In genomic region chr10:102644646-102645387, GRCh38 we compare ENCODE assay signal across 1 cellular context.
TF ChIP-seq lines count a peak whose summit lies in the region.

No MANE protein-coding gene starts in this region.

TF ChIP-seq in HepG2, 621 proteins besides CTCF, POLR2A, EP300 and RAD21 (continued from another document and continues in another):
- TF ChIP-seq ZBTB39 (CRISPR knock-in tag; IDR thresholded peaks at IDR 0.05), result 0 out of 2 replicates have a peak, but pooled peaks have one; percentile 41
- TF ChIP-seq REXO4 (CRISPR knock-in tag; IDR thresholded peaks at IDR 0.05; ENCODE audit: borderline replicate concordance), result 0 out of 2 replicates have a peak, but pooled peaks have one; percentile 34
- peak; percentile 86; the same call in 1 of the 2 replicates for TF ChIP-seq MED13 (CRISPR knock-in tag; IDR thresholded peaks at IDR 0.05)
- no peak; the same call in 1 of the 2 replicates for TF ChIP-seq ZSCAN12 (CRISPR knock-in tag; IDR thresholded peaks at IDR 0.05)
- TF ChIP-seq, protein P1, sequence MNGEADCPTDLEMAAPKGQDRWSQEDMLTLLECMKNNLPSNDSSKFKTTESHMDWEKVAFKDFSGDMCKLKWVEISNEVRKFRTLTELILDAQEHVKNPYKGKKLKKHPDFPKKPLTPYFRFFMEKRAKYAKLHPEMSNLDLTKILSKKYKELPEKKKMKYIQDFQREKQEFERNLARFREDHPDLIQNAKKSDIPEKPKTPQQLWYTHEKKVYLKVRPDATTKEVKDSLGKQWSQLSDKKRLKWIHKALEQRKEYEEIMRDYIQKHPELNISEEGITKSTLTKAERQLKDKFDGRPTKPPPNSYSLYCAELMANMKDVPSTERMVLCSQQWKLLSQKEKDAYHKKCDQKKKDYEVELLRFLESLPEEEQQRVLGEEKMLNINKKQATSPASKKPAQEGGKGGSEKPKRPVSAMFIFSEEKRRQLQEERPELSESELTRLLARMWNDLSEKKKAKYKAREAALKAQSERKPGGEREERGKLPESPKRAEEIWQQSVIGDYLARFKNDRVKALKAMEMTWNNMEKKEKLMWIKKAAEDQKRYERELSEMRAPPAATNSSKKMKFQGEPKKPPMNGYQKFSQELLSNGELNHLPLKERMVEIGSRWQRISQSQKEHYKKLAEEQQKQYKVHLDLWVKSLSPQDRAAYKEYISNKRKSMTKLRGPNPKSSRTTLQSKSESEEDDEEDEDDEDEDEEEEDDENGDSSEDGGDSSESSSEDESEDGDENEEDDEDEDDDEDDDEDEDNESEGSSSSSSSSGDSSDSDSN (CRISPR knock-in tag; IDR thresholded peaks at IDR 0.05), result peak; percentile 73
- no peak for TF ChIP-seq KAT8 (CRISPR knock-in tag; IDR thresholded peaks at IDR 0.05)
- peak; percentile 51; the same call in 1 of the 2 replicates for TF ChIP-seq FOXA3 (CRISPR knock-in tag; IDR thresholded peaks at IDR 0.05)
- TF ChIP-seq ZNF773 (CRISPR knock-in tag; IDR thresholded peaks at IDR 0.05; ENCODE audit: borderline replicate concordance), result peak; percentile 96
- TF ChIP-seq FOXJ3 (CRISPR knock-in tag; IDR thresholded peaks at IDR 0.05; ENCODE audit: borderline replicate concordance), result 0 out of 2 replicates have a peak, but pooled peaks have one; percentile 33
- TF ChIP-seq ZBTB8A (CRISPR knock-in tag; IDR thresholded peaks at IDR 0.05; ENCODE audit: borderline replicate concordance, low read depth), result no peak
- peak; percentile 95; the same call in 1 of the 2 replicates for TF ChIP-seq ZNF318 (CRISPR knock-in tag; IDR thresholded peaks at IDR 0.05)
- TF ChIP-seq SMAD1 (CRISPR knock-in tag; IDR thresholded peaks at IDR 0.05; ENCODE audit: borderline replicate concordance, low read depth), result 0 out of 2 replicates have a peak, but pooled peaks have one; percentile 17
- 0 out of 2 replicates have a peak, but pooled peaks have one; percentile 48 for TF ChIP-seq ZNF788 (CRISPR knock-in tag; IDR thresholded peaks at IDR 0.05; ENCODE audit: borderline replicate concordance)
- TF ChIP-seq U2AF2 (IDR thresholded peaks at IDR 0.05; ENCODE audit: low read depth, low read length), result no peak
- no peak for TF ChIP-seq MAFK (conservative IDR thresholded peaks at IDR 0.05 in 1 of 2, IDR thresholded peaks at IDR 0.05 in 1 of 2; ENCODE audit: low read length in 2 of 2)
- peak; percentile 81; the same call in 1 of the 2 replicates for TF ChIP-seq CHCHD3 (CRISPR knock-in tag; IDR thresholded peaks at IDR 0.05)
- peak; percentile 57; the same call in 1 of the 2 replicates for TF ChIP-seq ZNF563 (CRISPR knock-in tag; IDR thresholded peaks at IDR 0.05)
- TF ChIP-seq NFYC (CRISPR knock-in tag; IDR thresholded peaks at IDR 0.05), result 0 out of 2 replicates have a peak, but pooled peaks have one; percentile 49
- 0 out of 2 replicates have a peak, but pooled peaks have one; percentile 9 for TF ChIP-seq MAZ (IDR thresholded peaks at IDR 0.05; ENCODE audit: borderline replicate concordance, low read depth, low read length)
- TF ChIP-seq MAZ (CRISPR knock-in tag; IDR thresholded peaks at IDR 0.05; ENCODE audit: low read depth), result no peak; the same call in 1 of the 2 replicates
- TF ChIP-seq IRF9 (CRISPR knock-in tag; IDR thresholded peaks at IDR 0.05; ENCODE audit: borderline replicate concordance), result peak; percentile 58
- TF ChIP-seq ZNF740 (CRISPR knock-in tag; IDR thresholded peaks at IDR 0.05), result peak; percentile 31; the same call in 1 of the 2 replicates
- no peak for TF ChIP-seq PCBP1 (IDR thresholded peaks at IDR 0.05; ENCODE audit: borderline replicate concordance, low read depth, low read length)
- peak; percentile 91; the same call in 1 of the 2 replicates for TF ChIP-seq ZNF354B (CRISPR knock-in tag; IDR thresholded peaks at IDR 0.05)
- peak; percentile 76; the same call in 1 of the 2 replicates for TF ChIP-seq ZNF709 (CRISPR knock-in tag; IDR thresholded peaks at IDR 0.05)
- TF ChIP-seq E2F1 (CRISPR knock-in tag; IDR thresholded peaks at IDR 0.05), result no peak; the same call in 1 of the 2 replicates
- peak; percentile 42; the same call in 1 of the 2 replicates for TF ChIP-seq CENPBD1 (CRISPR knock-in tag; IDR thresholded peaks at IDR 0.05; ENCODE audit: borderline replicate concordance, low read depth)
- no peak; the same call in 1 of the 2 replicates for TF ChIP-seq ARHGAP35 (CRISPR knock-in tag; IDR thresholded peaks at IDR 0.05; ENCODE audit: borderline replicate concordance)
- peak; percentile 77 for TF ChIP-seq BHLHE40 (IDR thresholded peaks at IDR 0.05; ENCODE audit: low read length)
- TF ChIP-seq ZNF674 (CRISPR knock-in tag; IDR thresholded peaks at IDR 0.05; ENCODE audit: low read depth), result no peak
- TF ChIP-seq TCF12 (IDR thresholded peaks at IDR 0.05), result no peak
- TF ChIP-seq TCF12 (CRISPR knock-in tag; IDR thresholded peaks at IDR 0.05), result no peak; the same call in 1 of the 2 replicates
- TF ChIP-seq, protein P2, sequence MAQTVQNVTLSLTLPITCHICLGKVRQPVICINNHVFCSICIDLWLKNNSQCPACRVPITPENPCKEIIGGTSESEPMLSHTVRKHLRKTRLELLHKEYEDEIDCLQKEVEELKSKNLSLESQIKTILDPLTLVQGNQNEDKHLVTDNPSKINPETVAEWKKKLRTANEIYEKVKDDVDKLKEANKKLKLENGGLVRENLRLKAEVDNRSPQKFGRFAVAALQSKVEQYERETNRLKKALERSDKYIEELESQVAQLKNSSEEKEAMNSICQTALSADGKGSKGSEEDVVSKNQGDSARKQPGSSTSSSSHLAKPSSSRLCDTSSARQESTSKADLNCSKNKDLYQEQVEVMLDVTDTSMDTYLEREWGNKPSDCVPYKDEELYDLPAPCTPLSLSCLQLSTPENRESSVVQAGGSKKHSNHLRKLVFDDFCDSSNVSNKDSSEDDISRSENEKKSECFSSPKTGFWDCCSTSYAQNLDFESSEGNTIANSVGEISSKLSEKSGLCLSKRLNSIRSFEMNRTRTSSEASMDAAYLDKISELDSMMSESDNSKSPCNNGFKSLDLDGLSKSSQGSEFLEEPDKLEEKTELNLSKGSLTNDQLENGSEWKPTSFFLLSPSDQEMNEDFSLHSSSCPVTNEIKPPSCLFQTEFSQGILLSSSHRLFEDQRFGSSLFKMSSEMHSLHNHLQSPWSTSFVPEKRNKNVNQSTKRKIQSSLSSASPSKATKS (CRISPR knock-in tag; IDR thresholded peaks at IDR 0.05), result peak; percentile 29; the same call in 1 of the 2 replicates
- peak; percentile 67; the same call in 1 of the 2 replicates for TF ChIP-seq SSRP1 (CRISPR knock-in tag; IDR thresholded peaks at IDR 0.05)
- peak; percentile 92 for TF ChIP-seq ATF7-NPFF (CRISPR knock-in tag; IDR thresholded peaks at IDR 0.05; ENCODE audit: low read depth)
- TF ChIP-seq TP53 (CRISPR knock-in tag; conservative IDR thresholded peaks at IDR 0.05), result no peak
- TF ChIP-seq FOXO1 (CRISPR knock-in tag; IDR thresholded peaks at IDR 0.05), result peak; percentile 38; the same call in 1 of the 2 replicates
- TF ChIP-seq ZNF24 (IDR thresholded peaks at IDR 0.05), result no peak
- TF ChIP-seq RXRB (CRISPR knock-in tag; IDR thresholded peaks at IDR 0.05; ENCODE audit: borderline replicate concordance), result peak; percentile 69; the same call in 1 of the 2 replicates
- TF ChIP-seq KLF15 (CRISPR knock-in tag; IDR thresholded peaks at IDR 0.05; ENCODE audit: borderline replicate concordance), result peak; percentile 76; the same call in 1 of the 2 replicates
- TF ChIP-seq PLSCR1 (CRISPR knock-in tag; IDR thresholded peaks at IDR 0.05; ENCODE audit: borderline replicate concordance), result 0 out of 2 replicates have a peak, but pooled peaks have one; percentile 66
